31 cellular contexts compared by ENCODE assay signal in genomic region chr15:92315144-92315543, GRCh38.
"Had no signal": no experiment of that assay in that cellular context is flagged by ENCODE, and none has a peak within 500 bp of the region (broad histone marks: within the 10 kb centered on the region; RNA-seq: fewer than 3 reads in every experiment).

No MANE protein-coding gene starts in this region.

- H3K27me3 Mint-ChIP-seq: activated B cell treated with CpG ODN at 0.5 μM for 24 hours had no signal

- H3K4me3 Mint-ChIP-seq: activated B cell treated with CpG ODN at 0.5 μM for 24 hours; activated CD8-positive, alpha-beta T cell treated with anti-CD3 and anti-CD28 coated beads for 36 hours; activated naive CD8-positive, alpha-beta T cell; activated T-cell treated with anti-CD3 and anti-CD28 coated beads, Interleukin-2, amount 50 U/mL, for 72 hours; activated T-helper 17 cell treated with anti-CD3 and anti-CD28 coated beads, Interleukin-2, amount 50 U/mL, for 72 hours; T-helper 17 cell; T-helper 2 cell treated with Interferon-gamma antibody and Interleukin-4, amounts not matched to agents 5 μg/mL and 100 μg/mL, for 36 hours had no signal

- DNase-seq: activated B cell treated with CpG ODN at 0.5 μM for 24 hours; activated CD4-positive, alpha-beta T cell treated with anti-CD3 and anti-CD28 coated beads for 48 hours; activated CD4-positive, alpha-beta T cell treated with anti-CD3 and anti-CD28 coated beads, Interleukin-2, amount 50 U/mL, for 1 hour; activated CD4-positive, alpha-beta T cell treated with anti-CD3 and anti-CD28 coated beads, Interleukin-2, amount 50 U/mL, for 48 hours; activated CD8-positive, alpha-beta memory T cell treated with anti-CD3 and anti-CD28 coated beads for 24 hours; activated CD8-positive, alpha-beta memory T cell treated with anti-CD3 and anti-CD28 coated beads, Interleukin-2, amount 50 U/mL, for 4 hours; activated CD8-positive, alpha-beta T cell treated with anti-CD3 and anti-CD28 coated beads for 36 hours; activated effector memory CD4-positive, alpha-beta T cell treated with Interleukin-2 at 50 U/mL for 16 hours; activated gamma-delta T cell treated with Interleukin-2 at 50 U/mL for 16 hours; activated naive CD4-positive, alpha-beta T cell treated with anti-CD3 and anti-CD28 coated beads, Interleukin-2, amount 50 U/mL, for 16 hours; activated naive CD4-positive, alpha-beta T cell treated with Interleukin-2 at 50 U/mL for 16 hours; activated T-cell treated with anti-CD3 and anti-CD28 coated beads, Interleukin-2, amount 50 U/mL, for 1 hour; activated T-cell treated with anti-CD3 and anti-CD28 coated beads, Interleukin-2, amount 50 U/mL, for 72 hours; amniotic stem cell; anterior cingulate cortex; brain microvascular endothelial cell; central memory CD4-positive, alpha-beta T cell; cerebellar nuclear complex; colonic mucosa; effector CD8-positive, alpha-beta T cell; foreskin fibroblast; head of caudate nucleus; T-helper 1 cell; T-helper 17 cell; T1000; WERI-Rb-1 had no signal

- H3K27ac Mint-ChIP-seq: activated B cell treated with CpG ODN at 0.5 μM for 24 hours; activated CD8-positive, alpha-beta T cell treated with anti-CD3 and anti-CD28 coated beads for 36 hours; activated naive CD8-positive, alpha-beta T cell; activated T-cell treated with anti-CD3 and anti-CD28 coated beads, Interleukin-2, amount 50 U/mL, for 72 hours; activated T-helper 17 cell treated with anti-CD3 and anti-CD28 coated beads, Interleukin-2, amount 50 U/mL, for 72 hours; T-helper 17 cell; T-helper 2 cell treated with Interferon-gamma antibody and Interleukin-4, amounts not matched to agents 5 μg/mL and 100 μg/mL, for 36 hours had no signal

- H3K36me3 Mint-ChIP-seq: activated naive CD8-positive, alpha-beta T cell had no signal

- H3K4me1 Mint-ChIP-seq: activated B cell treated with CpG ODN at 0.5 μM for 24 hours; activated T-helper 17 cell treated with anti-CD3 and anti-CD28 coated beads, Interleukin-2, amount 50 U/mL, for 72 hours; T-helper 17 cell had no signal

- H3K9me3 Mint-ChIP-seq: T-helper 2 cell treated with Interferon-gamma antibody and Interleukin-4, amounts not matched to agents 5 μg/mL and 100 μg/mL, for 36 hours had no signal

- ATAC-seq: activated CD4-positive, CD25-positive, alpha-beta regulatory T cell treated with anti-CD3 and anti-CD28 coated beads, Interleukin-2, amount 50 U/mL, for 24 hours; activated CD8-positive, alpha-beta T cell treated with anti-CD3 and anti-CD28 coated beads for 36 hours; activated T-cell treated with anti-CD3 and anti-CD28 coated beads, Interleukin-2, amount 50 U/mL, for 72 hours; activated T-helper 17 cell treated with anti-CD3 and anti-CD28 coated beads, Interleukin-2, amount 50 U/mL, for 72 hours; esophagus mucosa; T-helper 17 cell had no signal
